9 cellular contexts compared by ENCODE assay signal in the genomic region with DNA sequence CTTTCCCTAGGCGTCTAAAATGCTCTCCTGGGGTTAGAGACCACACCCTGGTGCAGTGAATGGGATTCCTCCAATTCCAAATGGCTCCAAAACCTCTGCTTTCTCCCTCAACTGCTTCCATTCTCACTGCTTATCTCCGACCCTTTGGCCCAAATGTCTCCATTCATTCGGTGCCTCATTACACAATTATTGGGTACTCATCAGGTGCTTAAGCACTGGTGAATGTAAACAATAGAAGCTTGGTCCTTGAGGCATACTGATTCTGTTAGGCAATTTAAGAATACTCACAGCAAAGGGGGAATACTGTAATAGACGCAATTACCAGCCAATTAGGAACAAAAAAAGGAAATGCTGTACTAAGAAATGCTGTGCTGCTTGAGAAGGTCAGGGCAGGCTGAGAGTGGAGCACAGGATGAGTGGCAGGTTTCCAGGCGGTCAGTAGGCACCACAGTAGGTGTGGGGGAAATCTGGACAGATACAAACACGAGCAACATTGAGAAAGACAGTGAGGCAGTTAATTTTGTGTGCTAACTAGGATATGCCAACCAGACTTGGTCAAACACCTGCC.
DNase-seq lines count a peak whose midpoint lies in the region; ATAC-seq lines count a peak whose summit lies in the region.
"Had no signal": no experiment of that assay in that cellular context is flagged by ENCODE, and none has a peak within 500 bp of the region (broad histone marks: within the 10 kb centered on the region; RNA-seq: fewer than 3 reads in every experiment).

No MANE protein-coding gene starts in this region.

- H3K27ac ChIP-seq in effector memory CD4-positive, alpha-beta T cell (ENCODE audit: insufficient read depth, low read length, poor library complexity, severe bottlenecking): no peak overlapping the region
- H3K27ac ChIP-seq: epithelial cell of prostate had no signal

- DNase-seq in NCI-H146 treated with DMSO at 0.1 percent for 48 hours (lab: John Stamatoyannopoulos, UW; ENCODE audit: unreplicated experiment) (peak; percentile 33), retina (peak; percentile 47), NCI-H2081 (lab: John Stamatoyannopoulos, UW) (no peak), HCEC 1CT (no peak)
- DNase-seq in effector memory CD4-positive, alpha-beta T cell: no peak

- peak overlapping the region; percentile 32 for H3K4me3 ChIP-seq in effector memory CD4-positive, alpha-beta T cell (ENCODE audit: insufficient read depth, low read depth, low read length, poor library complexity, severe bottlenecking)

- peaks cover 7% of the 10 kb centered on the region for H3K4me1 ChIP-seq in effector memory CD4-positive, alpha-beta T cell (ENCODE audit: control insufficient read depth, insufficient read depth, low read length, poor library complexity, severe bottlenecking)

- H3K27me3 ChIP-seq in effector memory CD4-positive, alpha-beta T cell (replicated peaks; ENCODE audit: control insufficient read depth, insufficient read depth, low read length, poor library complexity, severe bottlenecking): no peaks in the 10 kb centered on the region

- no peaks in the 10 kb centered on the region for H3K36me3 ChIP-seq in effector memory CD4-positive, alpha-beta T cell (ENCODE audit: control insufficient read depth, insufficient read depth, low read length)

- H3K9me3 ChIP-seq in effector memory CD4-positive, alpha-beta T cell (ENCODE audit: control insufficient read depth, low read length): no peaks in the 10 kb centered on the region

- peak; percentile 19 for ATAC-seq in GM18517 (IDR thresholded peaks at IDR 0.05; ENCODE audit: unreplicated experiment)
- no peak for ATAC-seq in HG03095 (IDR thresholded peaks at IDR 0.05; ENCODE audit: unreplicated experiment)
- no peak for ATAC-seq in GM18870 (IDR thresholded peaks at IDR 0.05; ENCODE audit: unreplicated experiment)

Comparison
In these comparisons a context has a peak if more than half of its experiments do, and no peak if none do; other contexts are left out.
1. DNase-seq: peak in NCI-H146 treated with DMSO at 0.1 percent for 48 hours (single experiment) and retina (single experiment); none in effector memory CD4-positive, alpha-beta T cell (0 of 3), NCI-H2081 (0 of 2) and HCEC 1CT (single experiment).